ENCODE assay signal across 1 cellular context in the genomic region with DNA sequence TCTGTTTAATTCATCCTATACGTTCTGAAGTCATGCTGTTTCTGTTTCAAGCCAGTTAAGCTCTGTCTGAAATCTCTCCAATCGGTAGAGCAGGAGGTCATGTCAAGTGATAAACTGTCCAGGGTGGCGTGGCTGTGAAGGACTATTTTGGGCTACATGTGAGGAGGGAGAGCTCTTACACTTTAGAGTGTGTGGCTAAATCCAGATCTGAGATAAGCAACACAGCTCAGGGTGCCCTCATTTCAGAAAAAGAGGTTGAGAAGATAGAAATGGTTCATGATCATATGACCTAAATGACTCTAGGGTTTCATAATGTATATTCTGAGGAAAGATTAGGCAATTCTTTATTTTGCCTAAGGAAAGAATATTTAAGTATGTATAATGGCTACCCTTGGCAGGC.
TF ChIP-seq lines count a peak whose summit lies in the region.

No MANE protein-coding gene starts in this region.

TF ChIP-seq in IMR-90, 13 proteins besides CTCF, POLR2A, EP300 and RAD21:
- no peak for TF ChIP-seq MAZ (IDR thresholded peaks at IDR 0.05; ENCODE audit: borderline replicate concordance, low read depth, low read length)
- no peak for TF ChIP-seq FOS (IDR thresholded peaks at IDR 0.05; ENCODE audit: low read depth, low read length)
- TF ChIP-seq RCOR1 (IDR thresholded peaks at IDR 0.05; ENCODE audit: insufficient replicate concordance, low read length), result no peak
- TF ChIP-seq, protein P1, sequence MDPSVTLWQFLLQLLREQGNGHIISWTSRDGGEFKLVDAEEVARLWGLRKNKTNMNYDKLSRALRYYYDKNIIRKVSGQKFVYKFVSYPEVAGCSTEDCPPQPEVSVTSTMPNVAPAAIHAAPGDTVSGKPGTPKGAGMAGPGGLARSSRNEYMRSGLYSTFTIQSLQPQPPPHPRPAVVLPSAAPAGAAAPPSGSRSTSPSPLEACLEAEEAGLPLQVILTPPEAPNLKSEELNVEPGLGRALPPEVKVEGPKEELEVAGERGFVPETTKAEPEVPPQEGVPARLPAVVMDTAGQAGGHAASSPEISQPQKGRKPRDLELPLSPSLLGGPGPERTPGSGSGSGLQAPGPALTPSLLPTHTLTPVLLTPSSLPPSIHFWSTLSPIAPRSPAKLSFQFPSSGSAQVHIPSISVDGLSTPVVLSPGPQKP (IDR thresholded peaks at IDR 0.05; ENCODE audit: borderline replicate concordance, low read depth, low read length), result no peak
- TF ChIP-seq MAFK (IDR thresholded peaks at IDR 0.05; ENCODE audit: low read depth, low read length), result no peak
- TF ChIP-seq, protein P2, sequence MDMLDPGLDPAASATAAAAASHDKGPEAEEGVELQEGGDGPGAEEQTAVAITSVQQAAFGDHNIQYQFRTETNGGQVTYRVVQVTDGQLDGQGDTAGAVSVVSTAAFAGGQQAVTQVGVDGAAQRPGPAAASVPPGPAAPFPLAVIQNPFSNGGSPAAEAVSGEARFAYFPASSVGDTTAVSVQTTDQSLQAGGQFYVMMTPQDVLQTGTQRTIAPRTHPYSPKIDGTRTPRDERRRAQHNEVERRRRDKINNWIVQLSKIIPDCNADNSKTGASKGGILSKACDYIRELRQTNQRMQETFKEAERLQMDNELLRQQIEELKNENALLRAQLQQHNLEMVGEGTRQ (IDR thresholded peaks at IDR 0.05; ENCODE audit: low read depth, low read length), result no peak
- TF ChIP-seq BHLHE40 (IDR thresholded peaks at IDR 0.05; ENCODE audit: low read depth, low read length), result no peak
- TF ChIP-seq CEBPB (IDR thresholded peaks at IDR 0.05; ENCODE audit: low read depth, low read length), result no peak
